ENCODE assay signal across 2 cellular contexts in the genomic region with DNA sequence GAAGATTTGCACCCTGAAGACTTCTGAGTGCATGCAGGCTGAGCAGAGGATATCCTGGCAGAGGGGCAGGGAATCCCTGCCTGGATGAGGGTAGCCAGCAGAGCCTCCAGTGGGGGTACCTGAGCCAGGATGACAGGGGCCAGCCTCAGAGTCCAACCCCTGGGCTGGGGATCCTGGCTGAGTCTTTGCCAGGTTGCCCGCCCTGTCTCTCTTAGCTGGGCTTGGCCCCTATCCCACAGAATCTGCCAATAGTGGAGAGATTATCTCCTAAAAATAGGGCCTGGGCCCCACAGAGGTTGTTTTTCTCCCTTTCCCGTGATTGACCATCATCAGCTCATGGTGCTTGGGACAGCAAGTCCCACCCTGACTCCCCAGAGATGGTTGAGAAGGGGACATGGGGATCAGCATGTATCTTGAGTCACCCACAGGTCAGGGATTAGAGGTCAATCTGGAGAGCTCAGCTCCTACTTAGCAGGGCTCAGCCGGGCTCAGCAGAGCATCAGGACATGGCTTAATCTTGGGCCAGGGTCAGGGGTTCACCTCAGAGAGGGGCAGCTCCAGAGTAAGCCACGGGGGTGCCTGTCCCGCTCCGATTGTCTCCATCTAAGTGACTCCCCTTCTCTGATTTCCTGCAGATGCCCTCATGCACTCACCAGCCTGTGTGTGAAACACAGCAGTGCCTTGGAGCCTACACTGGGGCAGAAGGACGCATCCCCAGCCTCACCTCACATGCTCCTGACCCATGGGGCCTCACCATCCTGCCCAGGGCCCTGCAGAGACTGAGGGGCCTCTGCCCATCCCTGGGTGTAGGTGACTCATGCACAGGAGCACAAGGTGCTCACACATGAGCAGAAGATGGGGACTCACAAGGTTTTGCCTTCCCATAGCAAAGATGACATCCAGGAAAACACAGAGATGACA.
TF ChIP-seq lines count a peak whose summit lies in the region.

No MANE protein-coding gene starts in this region.

TF ChIP-seq in SK-N-SH, 30 proteins besides CTCF, POLR2A, EP300 and RAD21:
- TF ChIP-seq GABPA (IDR thresholded peaks at IDR 0.05; ENCODE audit: low read depth) = no peak
- TF ChIP-seq USF1 (IDR thresholded peaks at IDR 0.05; ENCODE audit: borderline replicate concordance, low read depth) = no peak

TF ChIP-seq in SK-N-SH treated with all-trans-retinoic acid at 6 μM for 48 hours, 23 proteins besides CTCF, POLR2A, EP300 and RAD21:
- TF ChIP-seq GLIS3 (CRISPR knock-in tag; IDR thresholded peaks at IDR 0.05) (no peak), ISL1 (CRISPR knock-in tag; IDR thresholded peaks at IDR 0.05) (no peak), OSR1 (CRISPR knock-in tag; IDR thresholded peaks at IDR 0.05) (no peak), TOX (CRISPR knock-in tag; IDR thresholded peaks at IDR 0.05; ENCODE audit: borderline replicate concordance) (no peak)
TF ChIP-seq in SK-N-SH treated with all-trans-retinoic acid at 6 μM for 48 hours: peak in this region for 0.
